In genomic region chr13:36921902-36922301, GRCh38 we compare ENCODE assay signal across 28 cellular contexts. TPM values are rescaled to one million over a fixed set of nuclear protein-coding genes. Genes with fewer than 3 reads are reported as not detected.
DNase-seq lines count a peak whose midpoint lies in the region; ATAC-seq, FAIRE-seq and TF ChIP-seq lines count a peak whose summit lies in the region.
"Had no signal": no experiment of that assay in that cellular context is flagged by ENCODE, and none has a peak within 500 bp of the region (broad histone marks: within the 10 kb centered on the region; RNA-seq: fewer than 3 reads in every experiment).

No MANE protein-coding gene starts in this region.

- no peaks in the 10 kb centered on the region for H3K9me2 ChIP-seq in SK-N-SH

- H3K36me3 ChIP-seq in SK-N-SH (replicated peaks in 1 of 2; ENCODE audit: control insufficient read depth in 1 of 2, insufficient read depth in 2 of 2, low read length in 1 of 2) (no peaks in the 10 kb centered on the region), astrocyte (ENCODE audit: insufficient read depth, low read length) (no peaks in the 10 kb centered on the region)
- H3K36me3 ChIP-seq: BLaER1, HAP-1, SJSA1 had no signal

- DNase-seq in SK-N-SH: no peak
- no peak for DNase-seq in astrocyte (ENCODE audit: low read depth)
- DNase-seq in type B pancreatic cell (ENCODE audit: extremely low spot score, unreplicated experiment): no peak
- DNase-seq in GM13977 (ENCODE audit: low spot score): no peak
- no peak for DNase-seq in DMS153 treated with DMSO at 0.1 percent for 48 hours (lab: John Stamatoyannopoulos, UW; ENCODE audit: unreplicated experiment)
- DNase-seq: 8988T; ACHN; CD4-positive, CD25-positive, alpha-beta regulatory T cell; EL; GDM1; GOT3; HFFc6; Kasumi-1; MV-4-11; NCI-H1105; NCI-H1436 treated with DMSO at 0.1 percent for 48 hours; NCI-H187 treated with DMSO at 0.1 percent for 48 hours; NCI-H446; Right ventricle myocardium superior; RPMI8226 had no signal

- H3K4me2 ChIP-seq in SK-N-SH (no peak overlapping the region), astrocyte (ENCODE audit: low read length) (no peak overlapping the region)
- H3K4me2 ChIP-seq: BLaER1 had no signal

- no peaks in the 10 kb centered on the region for H3K9me3 ChIP-seq in SK-N-SH
- no peaks in the 10 kb centered on the region for H3K9me3 ChIP-seq in astrocyte (ENCODE audit: insufficient read depth, low read depth, low read length)
- H3K9me3 ChIP-seq: BLaER1, HAP-1, SJSA1 had no signal

- H3K27me3 Mint-ChIP-seq in astrocyte (ENCODE audit: low read depth, unreplicated experiment) (no peaks in the 10 kb centered on the region), nephron (ENCODE audit: low read depth) (no peaks in the 10 kb centered on the region), type B pancreatic cell (peaks cover 14% of the 10 kb centered on the region)

- H3K4me3 ChIP-seq in SK-N-SH (ENCODE audit: low read depth in 2 of 2, low read length in 1 of 2) (no peak overlapping the region), astrocyte (ENCODE audit: insufficient read depth, low read depth, low read length) (no peak overlapping the region)
- H3K4me3 ChIP-seq: BLaER1, GM12878, HAP-1, SJSA1 had no signal

- H3K36me3 Mint-ChIP-seq in astrocyte (ENCODE audit: low read depth, unreplicated experiment): no peaks in the 10 kb centered on the region
- H3K36me3 Mint-ChIP-seq in nephron (ENCODE audit: low read depth): no peaks in the 10 kb centered on the region
- H3K36me3 Mint-ChIP-seq in type B pancreatic cell: no peaks in the 10 kb centered on the region
- H3K36me3 Mint-ChIP-seq: CD4-positive, CD25-positive, alpha-beta regulatory T cell had no signal

- H3K9ac ChIP-seq in SK-N-SH: no peak overlapping the region
- H3K9ac ChIP-seq in astrocyte (ENCODE audit: low read length): no peak overlapping the region
- H3K9ac ChIP-seq: BLaER1 had no signal

- in situ Hi-C loops in GM13977 (cut with MboI; ENCODE audit: low pct_unique_long_range_greater_than_20kb, low sequenced_read_pairs, unreplicated experiment): no loop called here

- WGBS in SK-N-SH (ENCODE audit: low lambda C conversion rate): 79% methylated on average over 6 of the region's 6 CpGs

- H3K4me1 Mint-ChIP-seq in astrocyte (ENCODE audit: low read depth, unreplicated experiment) (peaks cover 17% of the 10 kb centered on the region), nephron (peaks cover 41% of the 10 kb centered on the region), type B pancreatic cell (ENCODE audit: unreplicated experiment) (peaks cover 20% of the 10 kb centered on the region)

- H2AFZ ChIP-seq in SK-N-SH (ENCODE audit: low read depth): peak overlapping the region; percentile 26; the same call in 1 of the 2 replicates
- no peak overlapping the region for H2AFZ ChIP-seq in astrocyte (ENCODE audit: low read depth, low read length)

- H3K4me3 Mint-ChIP-seq in astrocyte (ENCODE audit: unreplicated experiment) (no peak overlapping the region), nephron (peak overlapping the region; percentile 28 to 90 (median 54)), type B pancreatic cell (peak overlapping the region; percentile 1)
- H3K4me3 Mint-ChIP-seq: HFFc6 had no signal

- H3K4me1 ChIP-seq in SK-N-SH (ENCODE audit: control insufficient read depth in 1 of 2, insufficient read depth in 2 of 2, low read depth in 1 of 2, low read length in 1 of 2) (peaks cover 10 to 26% of the 10 kb centered on the region in 2 experiments; a peak in 3 of 4 replicates), astrocyte (ENCODE audit: insufficient read depth, low read length) (peaks cover 7% of the 10 kb centered on the region)

- H4K20me1 ChIP-seq in SK-N-SH (ENCODE audit: insufficient read depth) (no peaks in the 10 kb centered on the region), astrocyte (ENCODE audit: insufficient read depth, low read length) (no peaks in the 10 kb centered on the region)
- H4K20me1 ChIP-seq: BLaER1 had no signal

- TF ChIP-seq EP300 in SK-N-SH (IDR thresholded peaks at IDR 0.05; ENCODE audit: borderline replicate concordance in 1 of 2, low read depth in 1 of 2, low read length in 1 of 2): no peak

- peak; percentile 41 for FAIRE-seq in astrocyte (lab: Jason Lieb, UNC)
- FAIRE-seq: GM12878, HepG2 had no signal

- TF ChIP-seq RAD21 in SK-N-SH (IDR thresholded peaks at IDR 0.05; ENCODE audit: low read length): no peak

- CTCF ChIA-PET in SK-N-SH (lab: Yijun Ruan, JAX): no interaction called here

- H3K27ac Mint-ChIP-seq in astrocyte (ENCODE audit: unreplicated experiment) (no peak overlapping the region), nephron (peak overlapping the region; percentile 64 to 91 (median 91)), type B pancreatic cell (no peak overlapping the region)
- H3K27ac Mint-ChIP-seq: CD4-positive, CD25-positive, alpha-beta regulatory T cell; HFFc6 had no signal

- peaks cover 24% of the 10 kb centered on the region for H3F3A ChIP-seq in SK-N-SH (replicated peaks; ENCODE audit: insufficient read depth)

- no peak for TF ChIP-seq CTCF in SK-N-SH (IDR thresholded peaks at IDR 0.05)
- no peak for TF ChIP-seq CTCF in astrocyte (IDR thresholded peaks at IDR 0.05; ENCODE audit: insufficient read depth, low read depth, low read length)
- no peak for TF ChIP-seq CTCF in nephron (IDR thresholded peaks at IDR 0.05; ENCODE audit: unreplicated experiment in 3 of 3)
- TF ChIP-seq CTCF in type B pancreatic cell (conservative IDR thresholded peaks at IDR 0.05): no peak
- TF ChIP-seq CTCF in GM13977 (IDR thresholded peaks at IDR 0.05; ENCODE audit: extremely low read depth, insufficient read depth, missing control alignments): no peak

- H3K79me2 ChIP-seq in SK-N-SH (ENCODE audit: insufficient read depth) (peaks cover 21% of the 10 kb centered on the region), astrocyte (ENCODE audit: insufficient read depth, low read length) (no peaks in the 10 kb centered on the region)

- no peaks in the 10 kb centered on the region for H3K27me3 ChIP-seq in SK-N-SH (ENCODE audit: insufficient read depth)
- no peaks in the 10 kb centered on the region for H3K27me3 ChIP-seq in astrocyte (ENCODE audit: insufficient read depth, low read length)
- H3K27me3 ChIP-seq: SJSA1 had no signal

- ATAC-seq in SK-N-SH treated with all-trans-retinoic acid at 6 μM for 48 hours: no peak
- ATAC-seq in HG02870 (IDR thresholded peaks at IDR 0.05; ENCODE audit: unreplicated experiment): no peak
- ATAC-seq: GM12878, HepG2 had no signal

- H3K27ac ChIP-seq in SK-N-SH (ENCODE audit: low read depth in 2 of 2, low read length in 1 of 2) (no peak overlapping the region; a peak in 1 of 4 replicates), astrocyte (ENCODE audit: low read depth, low read length) (no peak overlapping the region)
- H3K27ac ChIP-seq: BLaER1, SJSA1 had no signal

- POLR2A ChIA-PET in SK-N-SH (lab: Yijun Ruan, JAX): no interaction called here

- no peaks in the 10 kb centered on the region for H3K9me3 Mint-ChIP-seq in astrocyte (ENCODE audit: unreplicated experiment)
- H3K9me3 Mint-ChIP-seq in nephron: no peaks in the 10 kb centered on the region
- no peaks in the 10 kb centered on the region for H3K9me3 Mint-ChIP-seq in type B pancreatic cell
- H3K9me3 Mint-ChIP-seq: HFFc6 had no signal

TF ChIP-seq in SK-N-SH, 30 proteins besides CTCF, POLR2A, EP300 and RAD21:
- no peak for TF ChIP-seq FOXM1 (IDR thresholded peaks at IDR 0.05; ENCODE audit: low read depth)
- TF ChIP-seq RCOR1 (IDR thresholded peaks at IDR 0.05; ENCODE audit: low read length): no peak
- no peak for TF ChIP-seq NFIC (IDR thresholded peaks at IDR 0.05; ENCODE audit: borderline replicate concordance)
- no peak for TF ChIP-seq TAF1 (IDR thresholded peaks at IDR 0.05; ENCODE audit: borderline replicate concordance, low read depth, low read length)
- no peak for TF ChIP-seq TEAD4 (IDR thresholded peaks at IDR 0.05; ENCODE audit: borderline replicate concordance, insufficient read depth)
- TF ChIP-seq PBX3 (IDR thresholded peaks at IDR 0.05): no peak
- TF ChIP-seq POLR2AphosphoS5 (IDR thresholded peaks at IDR 0.05; ENCODE audit: low read depth, low read length): no peak
- no peak for TF ChIP-seq SIN3A (IDR thresholded peaks at IDR 0.05; ENCODE audit: borderline replicate concordance, low read depth, low read length)

TF ChIP-seq in SK-N-SH treated with all-trans-retinoic acid at 6 μM for 48 hours, 23 proteins besides CTCF, POLR2A, EP300 and RAD21 (continues in another document):
- TF ChIP-seq TCF4 (CRISPR knock-in tag; IDR thresholded peaks at IDR 0.05; ENCODE audit: borderline replicate concordance) (no peak), TSHZ2 (CRISPR knock-in tag; IDR thresholded peaks at IDR 0.05) (no peak), ZNF70 (CRISPR knock-in tag; IDR thresholded peaks at IDR 0.05) (no peak), CSDC2 (CRISPR knock-in tag; IDR thresholded peaks at IDR 0.05) (no peak), ZNF8 (CRISPR knock-in tag; IDR thresholded peaks at IDR 0.05) (no peak), ZFP3 (CRISPR knock-in tag; IDR thresholded peaks at IDR 0.05) (no peak), OSR1 (CRISPR knock-in tag; IDR thresholded peaks at IDR 0.05) (no peak), GLIS3 (CRISPR knock-in tag; IDR thresholded peaks at IDR 0.05) (no peak), SNAI2 (CRISPR knock-in tag; IDR thresholded peaks at IDR 0.05) (no peak)

RNA-seq across cellular contexts. Expression of gene SMAD9, which starts 1.9 kb away (rescaled TPM):
- polyA plus RNA-seq in SK-N-SH (2012; rRNA removed): 3.1 and 4.0 TPM in 2 replicates
- 4.5 and 5.0 TPM in 2 replicates for polyA plus RNA-seq in SK-N-SH (2012; cell fraction: cytosol; rRNA removed)
- polyA plus RNA-seq in SK-N-SH (2012; cell fraction: nucleus; rRNA removed): 5.8 and 8.2 TPM in 2 replicates
- total RNA-seq in astrocyte (2.8 and 2.9 TPM in 2 replicates), type B pancreatic cell (ENCODE audit: low replicate concordance) (12.2 and 19.7 TPM in 2 replicates)
- total RNA-seq: GM12878 had no signal

Comparison
In these comparisons a context has a peak if more than half of its experiments do, and no peak if none do; other contexts are left out.
1. H3K27ac Mint-ChIP-seq: peak in nephron (3 of 3); none in astrocyte (single experiment) and type B pancreatic cell (single experiment).